ENCODE assay signal across 1 cellular context in the genomic region with DNA sequence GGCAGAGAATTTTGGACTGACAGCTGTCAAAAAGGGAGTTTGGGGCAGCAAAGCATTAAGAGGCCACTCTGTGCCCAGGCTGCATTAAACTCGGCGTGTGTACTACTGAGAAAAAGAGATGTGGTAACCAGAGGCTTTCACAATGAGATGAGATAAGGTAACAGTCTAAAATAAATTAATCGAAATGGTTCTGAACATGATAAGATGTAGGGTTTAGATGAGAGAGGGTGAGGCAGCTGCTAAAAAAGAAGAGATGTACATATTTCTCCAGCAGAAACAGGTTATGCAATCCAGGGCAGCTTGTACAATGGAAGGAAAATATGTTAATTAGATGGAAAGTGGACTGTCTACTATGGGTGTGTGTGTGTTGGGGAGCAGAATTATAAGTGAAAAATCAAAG.
TF ChIP-seq lines count a peak whose summit lies in the region.

No MANE protein-coding gene starts in this region.

TF ChIP-seq in HepG2, 621 proteins besides CTCF, POLR2A, EP300 and RAD21 (continued from another document):
- TF ChIP-seq, protein P1, sequence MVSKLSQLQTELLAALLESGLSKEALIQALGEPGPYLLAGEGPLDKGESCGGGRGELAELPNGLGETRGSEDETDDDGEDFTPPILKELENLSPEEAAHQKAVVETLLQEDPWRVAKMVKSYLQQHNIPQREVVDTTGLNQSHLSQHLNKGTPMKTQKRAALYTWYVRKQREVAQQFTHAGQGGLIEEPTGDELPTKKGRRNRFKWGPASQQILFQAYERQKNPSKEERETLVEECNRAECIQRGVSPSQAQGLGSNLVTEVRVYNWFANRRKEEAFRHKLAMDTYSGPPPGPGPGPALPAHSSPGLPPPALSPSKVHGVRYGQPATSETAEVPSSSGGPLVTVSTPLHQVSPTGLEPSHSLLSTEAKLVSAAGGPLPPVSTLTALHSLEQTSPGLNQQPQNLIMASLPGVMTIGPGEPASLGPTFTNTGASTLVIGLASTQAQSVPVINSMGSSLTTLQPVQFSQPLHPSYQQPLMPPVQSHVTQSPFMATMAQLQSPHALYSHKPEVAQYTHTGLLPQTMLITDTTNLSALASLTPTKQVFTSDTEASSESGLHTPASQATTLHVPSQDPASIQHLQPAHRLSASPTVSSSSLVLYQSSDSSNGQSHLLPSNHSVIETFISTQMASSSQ (IDR thresholded peaks at IDR 0.05; ENCODE audit: low read depth) = no peak
- TF ChIP-seq, protein P1 (CRISPR knock-in tag; IDR thresholded peaks at IDR 0.05; ENCODE audit: borderline replicate concordance) = no peak
- no peak for TF ChIP-seq ZNF724P (CRISPR knock-in tag; IDR thresholded peaks at IDR 0.05; ENCODE audit: borderline replicate concordance)
- TF ChIP-seq, protein P2, sequence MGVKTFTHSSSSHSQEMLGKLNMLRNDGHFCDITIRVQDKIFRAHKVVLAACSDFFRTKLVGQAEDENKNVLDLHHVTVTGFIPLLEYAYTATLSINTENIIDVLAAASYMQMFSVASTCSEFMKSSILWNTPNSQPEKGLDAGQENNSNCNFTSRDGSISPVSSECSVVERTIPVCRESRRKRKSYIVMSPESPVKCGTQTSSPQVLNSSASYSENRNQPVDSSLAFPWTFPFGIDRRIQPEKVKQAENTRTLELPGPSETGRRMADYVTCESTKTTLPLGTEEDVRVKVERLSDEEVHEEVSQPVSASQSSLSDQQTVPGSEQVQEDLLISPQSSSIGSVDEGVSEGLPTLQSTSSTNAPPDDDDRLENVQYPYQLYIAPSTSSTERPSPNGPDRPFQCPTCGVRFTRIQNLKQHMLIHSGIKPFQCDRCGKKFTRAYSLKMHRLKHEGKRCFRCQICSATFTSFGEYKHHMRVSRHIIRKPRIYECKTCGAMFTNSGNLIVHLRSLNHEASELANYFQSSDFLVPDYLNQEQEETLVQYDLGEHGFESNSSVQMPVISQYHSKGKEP (CRISPR knock-in tag; IDR thresholded peaks at IDR 0.05) = no peak
TF ChIP-seq in HepG2: peak in this region for 1.
